11 cellular contexts compared by ENCODE assay signal in the genomic region with DNA sequence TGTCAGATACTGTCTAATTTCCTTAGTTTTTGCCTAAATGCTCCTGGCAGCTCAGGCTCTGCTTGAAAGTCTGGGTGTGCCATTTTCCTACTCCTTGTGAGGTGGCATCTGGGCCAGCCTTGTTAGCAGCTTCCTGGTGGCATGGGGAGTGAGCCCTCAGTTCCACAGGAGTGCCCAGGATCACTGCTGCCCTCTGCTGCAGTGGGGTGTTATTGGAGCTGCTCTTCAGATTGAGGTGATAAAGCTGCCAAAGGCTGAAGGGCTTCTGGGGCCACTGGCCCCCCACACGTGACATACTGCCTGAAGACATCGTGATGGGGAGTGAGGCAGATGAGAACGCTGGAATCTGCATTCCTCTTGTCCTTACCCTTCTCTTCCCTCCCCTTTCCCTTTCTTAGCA. TPM values are rescaled to one million over a fixed set of nuclear protein-coding genes. Genes with fewer than 3 reads are reported as not detected.
A peak's percentile ranks its signal among the peaks of the same experiment; 100 is the strongest.
DNase-seq lines count a peak whose midpoint lies in the region; ATAC-seq, FAIRE-seq and TF ChIP-seq lines count a peak whose summit lies in the region.
"Had no signal": no experiment of that assay in that cellular context is flagged by ENCODE, and none has a peak within 500 bp of the region (broad histone marks: within the 10 kb centered on the region; RNA-seq: fewer than 3 reads in every experiment).

No MANE protein-coding gene starts in this region.

- ATAC-seq in RWPE2 (ENCODE audit: low read depth) (peak; percentile 38; the same call in 1 of the 3 replicates), GM21619 (IDR thresholded peaks at IDR 0.05; ENCODE audit: unreplicated experiment) (no peak)
- ATAC-seq: left cardiac atrium, Right ventricle myocardium inferior had no signal

- H3K36me3 ChIP-seq in RWPE2 (ENCODE audit: low read depth): peaks cover 97% of the 10 kb centered on the region

- no peaks in the 10 kb centered on the region for H3K9me3 ChIP-seq in RWPE2 (ENCODE audit: severe bottlenecking)

- no peak overlapping the region for H3K27ac ChIP-seq in RWPE2 (ENCODE audit: poor library complexity, severe bottlenecking)

- FAIRE-seq in urothelium cell line (lab: Jason Lieb, UNC): no peak

- no peaks in the 10 kb centered on the region for H3K4me1 ChIP-seq in RWPE2 (ENCODE audit: insufficient read depth, poor library complexity, severe bottlenecking)

- no peaks in the 10 kb centered on the region for H3K27me3 ChIP-seq in RWPE2 (ENCODE audit: insufficient read depth, poor library complexity, severe bottlenecking)

- DNase-seq in stimulated activated CD4-positive, alpha-beta T cell treated with anti-CD3 and anti-CD28 coated beads, Interleukin-12 subunit alpha, Interleukin-12 subunit beta, amount 100 ng/mL, for 4 hours: peak; percentile 1
- DNase-seq in stimulated activated CD4-positive, alpha-beta T cell treated with anti-CD3 and anti-CD28 coated beads, Interleukin-15, amount 100 ng/mL, for 24 hours: no peak
- DNase-seq in RWPE2 (ENCODE audit: low spot score) (no peak), fibroblast of gingiva (ENCODE audit: low read depth) (peak; percentile 13), urothelium cell line (ENCODE audit: low spot score) (peak; percentile 21), occipital lobe (lab: John Stamatoyannopoulos, UW) (no peak), HK-2 (ENCODE audit: unreplicated experiment) (no peak)
- DNase-seq: DMS 273 treated with DMSO at 0.1 percent for 48 hours, left cardiac atrium had no signal

- no peak overlapping the region for H3K4me3 ChIP-seq in RWPE2 (ENCODE audit: severe bottlenecking)

- peak; percentile 19 for TF ChIP-seq CTCF in RWPE2 (IDR thresholded peaks at IDR 0.05; ENCODE audit: poor library complexity, severe bottlenecking)

RNA-seq across cellular contexts. Expression of a gene that starts 27.4 kb away (rescaled TPM):
- 106 TPM for total RNA-seq in occipital lobe

RNA-seq across cellular contexts. Expression of a gene that starts 28.1 kb away (rescaled TPM):
- 377 TPM for total RNA-seq in occipital lobe

RNA-seq across cellular contexts. Expression of a gene that starts 37.3 kb away (rescaled TPM):
- 12.6 TPM for total RNA-seq in occipital lobe

Comparison
In these comparisons a context has a peak if more than half of its experiments do, and no peak if none do; other contexts are left out.
1. DNase-seq: peak in stimulated activated CD4-positive, alpha-beta T cell treated with anti-CD3 and anti-CD28 coated beads, Interleukin-12 subunit alpha, Interleukin-12 subunit beta, amount 100 ng/mL, for 4 hours (single experiment), fibroblast of gingiva (single experiment) and urothelium cell line (single experiment); none in stimulated activated CD4-positive, alpha-beta T cell treated with anti-CD3 and anti-CD28 coated beads, Interleukin-15, amount 100 ng/mL, for 24 hours (single experiment), RWPE2 (single experiment), occipital lobe (single experiment) and HK-2 (single experiment).